ENCODE assay signal across 16 cellular contexts in the genomic region with DNA sequence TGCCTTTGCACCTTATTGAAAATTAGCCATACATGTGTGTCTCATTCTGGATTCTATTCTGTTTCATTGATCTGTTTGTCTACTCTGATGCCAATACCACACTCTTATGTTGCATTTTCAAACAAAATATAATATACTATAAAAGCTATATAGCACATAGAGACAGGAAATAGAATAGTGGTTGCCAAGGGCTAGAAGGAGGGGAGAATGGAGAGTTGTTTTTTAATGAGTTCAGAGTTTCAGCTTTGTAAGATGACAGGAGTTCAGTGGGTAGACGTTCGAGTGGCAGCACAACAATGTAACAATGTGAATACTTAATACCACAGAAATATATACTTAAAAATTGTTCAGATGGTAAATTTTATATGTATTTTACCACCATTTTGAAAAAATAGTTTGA. TPM values are rescaled to one million over a fixed set of nuclear protein-coding genes. Genes with fewer than 3 reads are reported as not detected.
A peak's percentile ranks its signal among the peaks of the same experiment; 100 is the strongest.
DNase-seq lines count a peak whose midpoint lies in the region; ATAC-seq and TF ChIP-seq lines count a peak whose summit lies in the region.
"Had no signal": no experiment of that assay in that cellular context is flagged by ENCODE, and none has a peak within 500 bp of the region (broad histone marks: within the 10 kb centered on the region; RNA-seq: fewer than 3 reads in every experiment).

No MANE protein-coding gene starts in this region.

- H3K27me3 ChIP-seq in naive thymus-derived CD4-positive, alpha-beta T cell (ENCODE audit: control insufficient read depth in 2 of 2, insufficient read depth in 2 of 2, low read length in 2 of 2) = no peaks in the 10 kb centered on the region

- peaks cover 0 to 10% of the 10 kb centered on the region in 2 donors for H3K4me1 ChIP-seq in naive thymus-derived CD4-positive, alpha-beta T cell (ENCODE audit: control insufficient read depth in 2 of 2, insufficient read depth in 2 of 2, low read length in 2 of 2)

- peak overlapping the region; percentile 30 for H3K27ac Mint-ChIP-seq in activated naive CD8-positive, alpha-beta T cell treated with anti-CD3 and anti-CD28 coated beads, Interleukin-2, amount 10 ng/mL, durations not matched to agents 7 days and 5 days
- no peak overlapping the region for H3K27ac Mint-ChIP-seq in activated naive CD8-positive, alpha-beta T cell treated with anti-CD3 and anti-CD28 coated beads, Interleukin-2, amount 50 U/mL, for 24 hours
- peak overlapping the region; percentile 14 for H3K27ac Mint-ChIP-seq in activated CD8-positive, alpha-beta T cell treated with anti-CD3 and anti-CD28 coated beads for 36 hours
- H3K27ac Mint-ChIP-seq in naive thymus-derived CD4-positive, alpha-beta T cell = peak overlapping the region in 7 of 9 donors; percentile 3 to 67 (median 16)
- H3K27ac Mint-ChIP-seq: CD14-positive monocyte had no signal

- CTCF ChIA-PET in activated CD8-positive, alpha-beta T cell treated with anti-CD3 and anti-CD28 coated beads for 36 hours (lab: Charles Lee) = interaction anchor here (0.8 to 1.6 kb wide), 5 partner anchors 19 to 260 kb away, joined by 3 to 6 read pairs (median 5); no protein-coding TSS in a partner anchor
- CTCF ChIA-PET in naive thymus-derived CD4-positive, alpha-beta T cell (lab: Charles Lee) = interaction anchor here (0.7 to 1.1 kb wide), 2 partner anchors 25 to 160 kb away, joined by 3 read pairs; no protein-coding TSS in a partner anchor

- H3K4me1 Mint-ChIP-seq in activated naive CD8-positive, alpha-beta T cell treated with anti-CD3 and anti-CD28 coated beads, Interleukin-2, amount 10 ng/mL, durations not matched to agents 7 days and 5 days = peaks cover 34% of the 10 kb centered on the region
- peaks cover 72% of the 10 kb centered on the region for H3K4me1 Mint-ChIP-seq in activated naive CD8-positive, alpha-beta T cell treated with anti-CD3 and anti-CD28 coated beads, Interleukin-2, amount 50 U/mL, for 24 hours
- H3K4me1 Mint-ChIP-seq in activated CD8-positive, alpha-beta T cell treated with anti-CD3 and anti-CD28 coated beads for 36 hours (ENCODE audit: low read depth) = peaks cover 55% of the 10 kb centered on the region
- H3K4me1 Mint-ChIP-seq in naive thymus-derived CD4-positive, alpha-beta T cell = peaks cover 41 to 95% (median 71%) of the 10 kb centered on the region in 7 donors

- H3K36me3 Mint-ChIP-seq in activated naive CD8-positive, alpha-beta T cell treated with anti-CD3 and anti-CD28 coated beads, Interleukin-2, amount 10 ng/mL, durations not matched to agents 7 days and 5 days = peaks cover 22% of the 10 kb centered on the region
- peaks cover 14% of the 10 kb centered on the region for H3K36me3 Mint-ChIP-seq in activated naive CD8-positive, alpha-beta T cell treated with anti-CD3 and anti-CD28 coated beads, Interleukin-2, amount 50 U/mL, for 24 hours (ENCODE audit: low read depth)
- H3K36me3 Mint-ChIP-seq in activated CD8-positive, alpha-beta T cell treated with anti-CD3 and anti-CD28 coated beads for 36 hours (ENCODE audit: low read depth) = peaks cover 18% of the 10 kb centered on the region
- H3K36me3 Mint-ChIP-seq in naive thymus-derived CD4-positive, alpha-beta T cell = peaks cover 7 to 26% (median 14%) of the 10 kb centered on the region in 5 donors
- H3K36me3 Mint-ChIP-seq: CD14-positive monocyte had no signal

- no peaks in the 10 kb centered on the region for H3K36me3 ChIP-seq in naive thymus-derived CD4-positive, alpha-beta T cell (ENCODE audit: control insufficient read depth in 2 of 3, insufficient read depth in 3 of 3, low read length in 3 of 3)

- ATAC-seq in activated naive CD8-positive, alpha-beta T cell treated with anti-CD3 and anti-CD28 coated beads, Interleukin-2, amount 10 ng/mL, durations not matched to agents 7 days and 5 days (ENCODE audit: low read depth) = no peak
- no peak for ATAC-seq in activated naive CD8-positive, alpha-beta T cell treated with anti-CD3 and anti-CD28 coated beads, Interleukin-2, amount 50 U/mL, for 24 hours
- no peak for ATAC-seq in activated CD8-positive, alpha-beta T cell treated with anti-CD3 and anti-CD28 coated beads for 36 hours
- ATAC-seq in naive thymus-derived CD4-positive, alpha-beta T cell = no peak
- ATAC-seq: GM12878, HCT116 had no signal

- POLR2A ChIA-PET in activated naive CD8-positive, alpha-beta T cell treated with anti-CD3 and anti-CD28 coated beads, Interleukin-2, amount 10 ng/mL, durations not matched to agents 7 days and 5 days (lab: Charles Lee) = interaction anchor here (0.7 kb wide), 1 partner anchor 139 kb away, joined by 4 read pairs; no protein-coding TSS in a partner anchor
- POLR2A ChIA-PET in activated CD8-positive, alpha-beta T cell treated with anti-CD3 and anti-CD28 coated beads for 36 hours (lab: Charles Lee) = interaction anchor here (0.7 to 1.2 kb wide), 3 partner anchors 9 to 137 kb away, joined by 3 to 4 read pairs (median 3); no protein-coding TSS in a partner anchor
- POLR2A ChIA-PET in naive thymus-derived CD4-positive, alpha-beta T cell (lab: Charles Lee) = interaction anchor here (0.6 kb wide), 2 partner anchors 305 to 820 kb away, joined by 3 read pairs; no protein-coding TSS in a partner anchor

- DNase-seq in NCI-H2107 treated with DMSO at 0.1 percent for 48 hours (lab: John Stamatoyannopoulos, UW; ENCODE audit: unreplicated experiment) (peak; percentile 95), NCI-H2107 (lab: John Stamatoyannopoulos, UW) (no peak), ecto neural progenitor cell (ENCODE audit: low spot score) (no peak)
- no peak for DNase-seq in activated naive CD8-positive, alpha-beta T cell treated with anti-CD3 and anti-CD28 coated beads, Interleukin-2, amount 10 ng/mL, durations not matched to agents 7 days and 5 days
- no peak for DNase-seq in activated naive CD8-positive, alpha-beta T cell treated with anti-CD3 and anti-CD28 coated beads, Interleukin-2, amount 50 U/mL, for 24 hours
- no peak for DNase-seq in activated CD8-positive, alpha-beta T cell treated with anti-CD3 and anti-CD28 coated beads for 36 hours
- DNase-seq in naive thymus-derived CD4-positive, alpha-beta T cell = peak in 2 of 9 donors; percentile 12 to 16
- DNase-seq in activated CD4-positive, CD25-positive, alpha-beta regulatory T cell (lab: John Stamatoyannopoulos, UW) = no peak
- DNase-seq: Calu3, DMS 273 treated with DMSO at 0.1 percent for 48 hours, GM23248 had no signal

- no peak overlapping the region for H3K4me3 ChIP-seq in naive thymus-derived CD4-positive, alpha-beta T cell (ENCODE audit: low read length)
- H3K4me3 ChIP-seq: GM12878, GM23248 had no signal

- peaks cover 4% of the 10 kb centered on the region for H3K9me3 Mint-ChIP-seq in activated naive CD8-positive, alpha-beta T cell treated with anti-CD3 and anti-CD28 coated beads, Interleukin-2, amount 10 ng/mL, durations not matched to agents 7 days and 5 days
- peaks cover 6% of the 10 kb centered on the region for H3K9me3 Mint-ChIP-seq in activated naive CD8-positive, alpha-beta T cell treated with anti-CD3 and anti-CD28 coated beads, Interleukin-2, amount 50 U/mL, for 24 hours
- peaks cover 2% of the 10 kb centered on the region for H3K9me3 Mint-ChIP-seq in activated CD8-positive, alpha-beta T cell treated with anti-CD3 and anti-CD28 coated beads for 36 hours
- H3K9me3 Mint-ChIP-seq in naive thymus-derived CD4-positive, alpha-beta T cell = no peaks in the 10 kb centered on the region

- no peaks in the 10 kb centered on the region for H3K27me3 Mint-ChIP-seq in activated naive CD8-positive, alpha-beta T cell treated with anti-CD3 and anti-CD28 coated beads, Interleukin-2, amount 10 ng/mL, durations not matched to agents 7 days and 5 days
- H3K27me3 Mint-ChIP-seq in activated naive CD8-positive, alpha-beta T cell treated with anti-CD3 and anti-CD28 coated beads, Interleukin-2, amount 50 U/mL, for 24 hours = no peaks in the 10 kb centered on the region
- no peaks in the 10 kb centered on the region for H3K27me3 Mint-ChIP-seq in activated CD8-positive, alpha-beta T cell treated with anti-CD3 and anti-CD28 coated beads for 36 hours
- no peaks in the 10 kb centered on the region for H3K27me3 Mint-ChIP-seq in naive thymus-derived CD4-positive, alpha-beta T cell

- TF ChIP-seq CTCF in activated CD8-positive, alpha-beta T cell treated with anti-CD3 and anti-CD28 coated beads for 36 hours (IDR thresholded peaks at IDR 0.05) = no peak

- peak overlapping the region; percentile 5 for H3K4me3 Mint-ChIP-seq in activated naive CD8-positive, alpha-beta T cell treated with anti-CD3 and anti-CD28 coated beads, Interleukin-2, amount 10 ng/mL, durations not matched to agents 7 days and 5 days
- no peak overlapping the region for H3K4me3 Mint-ChIP-seq in activated naive CD8-positive, alpha-beta T cell treated with anti-CD3 and anti-CD28 coated beads, Interleukin-2, amount 50 U/mL, for 24 hours
- H3K4me3 Mint-ChIP-seq in activated CD8-positive, alpha-beta T cell treated with anti-CD3 and anti-CD28 coated beads for 36 hours = no peak overlapping the region
- H3K4me3 Mint-ChIP-seq in naive thymus-derived CD4-positive, alpha-beta T cell = peak overlapping the region in 8 of 10 donors; percentile 9 to 64 (median 31)
- H3K4me3 Mint-ChIP-seq: CD14-positive monocyte had no signal

- H3K27ac ChIP-seq in naive thymus-derived CD4-positive, alpha-beta T cell (ENCODE audit: low read depth, low read length) = no peak overlapping the region
- H3K27ac ChIP-seq: 22Rv1, GM23248, HL-60 had no signal

- H3K9me3 ChIP-seq in naive thymus-derived CD4-positive, alpha-beta T cell (ENCODE audit: control insufficient read depth in 2 of 3, low read length in 3 of 3) = no peaks in the 10 kb centered on the region

- intact Hi-C loops in activated CD8-positive, alpha-beta T cell treated with anti-CD3 and anti-CD28 coated beads for 36 hours (cut with micrococcal nuclease) = no loop called here
- intact Hi-C loops in naive thymus-derived CD4-positive, alpha-beta T cell (cut with micrococcal nuclease) = no loop called here

RNA-seq across cellular contexts. Expression of a gene that starts 17.0 kb away (rescaled TPM):
- 10 to 100 TPM; 22.4 to 22.8 TPM for total RNA-seq in activated naive CD8-positive, alpha-beta T cell treated with anti-CD3 and anti-CD28 coated beads, Interleukin-2, amount 10 ng/mL, durations not matched to agents 7 days and 5 days
- total RNA-seq in activated CD8-positive, alpha-beta T cell treated with anti-CD3 and anti-CD28 coated beads for 36 hours = 10 to 100 TPM; 21.2 to 21.3 TPM
- total RNA-seq in naive thymus-derived CD4-positive, alpha-beta T cell = 10 to 100 TPM; 20.9 to 28.6 (median 24.7) TPM
- polyA plus RNA-seq in naive thymus-derived CD4-positive, alpha-beta T cell = 10 to 100 TPM in 1 of 2 donors, 1 to 10 TPM in 1; 9.9 to 13.0 TPM

Comparison
In these comparisons a context has a peak if more than half of its experiments do, and no peak if none do; other contexts are left out.
1. H3K4me3 Mint-ChIP-seq: peak in activated naive CD8-positive, alpha-beta T cell treated with anti-CD3 and anti-CD28 coated beads, Interleukin-2, amount 10 ng/mL, durations not matched to agents 7 days and 5 days (single experiment) and naive thymus-derived CD4-positive, alpha-beta T cell (8 of 10); none in activated naive CD8-positive, alpha-beta T cell treated with anti-CD3 and anti-CD28 coated beads, Interleukin-2, amount 50 U/mL, for 24 hours (single experiment) and activated CD8-positive, alpha-beta T cell treated with anti-CD3 and anti-CD28 coated beads for 36 hours (single experiment).